ENCODE assay signal across 19 cellular contexts in genomic region chr5:1378866-1379659, GRCh38.
"Had no signal": no experiment of that assay in that cellular context is flagged by ENCODE, and none has a peak within 500 bp of the region (broad histone marks: within the 10 kb centered on the region; RNA-seq: fewer than 3 reads in every experiment).

No MANE protein-coding gene starts in this region.

- H3K27ac Mint-ChIP-seq: dendritic cell treated with granulocyte-macrophage colony-stimulating factor and Interleukin-4, amounts not matched to agents 40 ng/mL and 50 ng/mL, for 4 days; type B pancreatic cell had no signal

- H3K27ac ChIP-seq: esophagus squamous epithelium, gastroesophageal sphincter, hepatocyte, parathyroid adenoma, psoas muscle, stomach had no signal

- H3K36me3 Mint-ChIP-seq: naive thymus-derived CD4-positive, alpha-beta T cell; type B pancreatic cell had no signal

- DNase-seq: cerebellar nuclear complex; esophagus squamous epithelium; foreskin fibroblast; glutamatergic neuron; left colon; mammary epithelial cell; stimulated activated CD4-positive, alpha-beta T cell treated with anti-CD3 and anti-CD28 coated beads, Interleukin-2, amount 100 ng/mL, for 24 hours; stimulated activated naive CD4-positive, alpha-beta T cell; stomach; substantia nigra had no signal

- ATAC-seq: gastroesophageal sphincter, left colon, psoas muscle, sciatic nerve had no signal

- H3K4me2 ChIP-seq: hepatocyte had no signal

- H3K4me1 ChIP-seq: parathyroid adenoma, psoas muscle had no signal

- H3K9me3 ChIP-seq: esophagus squamous epithelium, gastroesophageal sphincter, psoas muscle, stomach had no signal

- H3K4me3 ChIP-seq: esophagus squamous epithelium, hepatocyte, psoas muscle, stomach had no signal

- H2AFZ ChIP-seq: hepatocyte, parathyroid adenoma had no signal

- H3K36me3 ChIP-seq: esophagus squamous epithelium, gastroesophageal sphincter, stomach had no signal

- H3K79me2 ChIP-seq: hepatocyte, parathyroid adenoma had no signal

- H3K4me3 Mint-ChIP-seq: dendritic cell treated with granulocyte-macrophage colony-stimulating factor and Interleukin-4, amounts not matched to agents 40 ng/mL and 50 ng/mL, for 4 days; neural crest cell; type B pancreatic cell had no signal

- H3K9me3 Mint-ChIP-seq: dendritic cell treated with granulocyte-macrophage colony-stimulating factor and Interleukin-4, amounts not matched to agents 40 ng/mL and 50 ng/mL, for 4 days; naive thymus-derived CD4-positive, alpha-beta T cell; type B pancreatic cell had no signal
